In genomic region chr1:55375617-55376258, GRCh38 we compare ENCODE assay signal across 8 cellular contexts.
DNase-seq lines count a peak whose midpoint lies in the region; ATAC-seq and TF ChIP-seq lines count a peak whose summit lies in the region.

No MANE protein-coding gene starts in this region.

- no peak for ATAC-seq in GM21423 (IDR thresholded peaks at IDR 0.05; ENCODE audit: unreplicated experiment)
- no peak for ATAC-seq in HG02970 (IDR thresholded peaks at IDR 0.05; ENCODE audit: low FRiP score, unreplicated experiment)

- no peaks in the 10 kb centered on the region for H3K4me1 ChIP-seq in NT2/D1 (ENCODE audit: insufficient read depth, insufficient read length)

- H3K4me3 ChIP-seq in HFF-Myc (replicated peaks; ENCODE audit: low read depth, low read length) (no peak overlapping the region), NT2/D1 (ENCODE audit: insufficient read length, low read depth) (no peak overlapping the region)

- H3K27me3 ChIP-seq in NT2/D1 (ENCODE audit: insufficient read depth, insufficient read length) = no peaks in the 10 kb centered on the region

- no peaks in the 10 kb centered on the region for H3K36me3 ChIP-seq in NT2/D1 (ENCODE audit: insufficient read depth, insufficient read length, low read length)

- no peaks in the 10 kb centered on the region for H3K9me3 ChIP-seq in NT2/D1 (ENCODE audit: insufficient read depth, low read length)

- H3K9ac ChIP-seq in NT2/D1 (ENCODE audit: insufficient read length, low read depth) = no peak overlapping the region

- DNase-seq in EL (peak; percentile 58), HFF-Myc (ENCODE audit: extremely low read depth, low read depth) (peak; percentile 39), NT2/D1 (ENCODE audit: low read depth, low spot score) (peak; percentile 43), astrocyte of the hippocampus (ENCODE audit: low read depth, low spot score) (peak; percentile 61), iPS-NIHi7 (ENCODE audit: extremely low spot score) (peak; percentile 74)
- DNase-seq in stimulated activated CD4-positive, alpha-beta T cell treated with anti-CD3 and anti-CD28 coated beads, Interleukin-1b, Interleukin-23, amount 100 ng/mL, for 48 hours = peak; percentile 8

- TF ChIP-seq CTCF in HFF-Myc (IDR thresholded peaks at IDR 0.05; ENCODE audit: low read depth, low read length, missing control alignments) = peak; percentile 95

Comparison
In these comparisons a context has a peak if more than half of its experiments do, and no peak if none do; other contexts are left out.
1. DNase-seq: peak in every context shown above with its lines; median percentile 74 in iPS-NIHi7; 61 in astrocyte of the hippocampus; 58 in EL; 43 in NT2/D1; 39 in HFF-Myc; 8 in stimulated activated CD4-positive, alpha-beta T cell treated with anti-CD3 and anti-CD28 coated beads, Interleukin-1b, Interleukin-23, amount 100 ng/mL, for 48 hours.